Comparison of ENCODE assay signal across 10 cellular contexts in genomic region chr7:41886906-41887311, GRCh38.
DNase-seq lines count a peak whose midpoint lies in the region; ATAC-seq and TF ChIP-seq lines count a peak whose summit lies in the region.
"Had no signal": no experiment of that assay in that cellular context is flagged by ENCODE, and none has a peak within 500 bp of the region (broad histone marks: within the 10 kb centered on the region; RNA-seq: fewer than 3 reads in every experiment).

No MANE protein-coding gene starts in this region.

- H3K4me3 ChIP-seq in mammary epithelial cell (replicated peaks in 1 of 3; ENCODE audit: insufficient read depth in 1 of 3, low read depth in 2 of 3, low read length in 3 of 3) (no peak overlapping the region), thoracic aorta (no peak overlapping the region), prostate gland (no peak overlapping the region), Karpas-422 (ENCODE audit: low read length) (no peak overlapping the region)

- no peak for ATAC-seq in thoracic aorta (ENCODE audit: insufficient number of reproducible peaks, low FRiP score, low read depth)

- BruUV-seq in mammary epithelial cell (replicated peaks; lab: Mats Ljungman, UMichigan) = no TSS peak

- CTCF ChIA-PET in mammary epithelial cell (lab: Charles Lee; ENCODE audit: low non-redundant PET) = no interaction called here

- DNase-seq in HFFc6 = peak; percentile 95
- peak; percentile 37 for DNase-seq in mammary epithelial cell
- DNase-seq in kidney glomerular epithelial cell (lab: John Stamatoyannopoulos, UW) = peak; percentile 56
- peak; percentile 11 for DNase-seq in thoracic aorta (ENCODE audit: low spot score)
- no peak for DNase-seq in activated CD4-positive, alpha-beta T cell treated with anti-CD3 and anti-CD28 coated beads, Interleukin-2, amount 50 U/mL, for 48 hours
- no peak for DNase-seq in prostate gland (ENCODE audit: low spot score)
- no peak for DNase-seq in Karpas-422
- DNase-seq in type B pancreatic cell (ENCODE audit: extremely low spot score, unreplicated experiment) = no peak
- DNase-seq: stimulated activated CD4-positive, alpha-beta T cell treated with anti-CD3 and anti-CD28 coated beads, Interleukin-4, amount 100 ng/mL, for 4 hours; SW 1271 had no signal

- peak; percentile 63 for TF ChIP-seq CTCF in HFFc6 (IDR thresholded peaks at IDR 0.05)
- no peak for TF ChIP-seq CTCF in mammary epithelial cell (conservative IDR thresholded peaks at IDR 0.05 in 1 of 2, IDR thresholded peaks at IDR 0.05 in 1 of 2; ENCODE audit: extremely low read depth in 1 of 2, insufficient read depth in 1 of 2, low read depth in 1 of 2, low read length in 2 of 2)
- no peak for TF ChIP-seq CTCF in thoracic aorta (IDR thresholded peaks at IDR 0.05)
- TF ChIP-seq CTCF in prostate gland (IDR thresholded peaks at IDR 0.05) = no peak
- no peak for TF ChIP-seq CTCF in type B pancreatic cell (conservative IDR thresholded peaks at IDR 0.05)

- H3K4me2 ChIP-seq in mammary epithelial cell (ENCODE audit: insufficient read depth, low read depth, low read length) (no peak overlapping the region), Karpas-422 (ENCODE audit: low read depth, low read length, poor library complexity, severe bottlenecking) (no peak overlapping the region)

- H3K79me2 ChIP-seq in mammary epithelial cell (ENCODE audit: insufficient read depth, low read length) = no peaks in the 10 kb centered on the region
- no peaks in the 10 kb centered on the region for H3K79me2 ChIP-seq in Karpas-422 (ENCODE audit: low read length)

- no peak for TF ChIP-seq POLR2A in prostate gland (IDR thresholded peaks at IDR 0.05)

- peak overlapping the region; percentile 72 for H2AFZ ChIP-seq in mammary epithelial cell (ENCODE audit: low read depth, low read length)
- no peak overlapping the region for H2AFZ ChIP-seq in Karpas-422 (ENCODE audit: low read length)

- 54% methylated on average over 5 of the region's 5 CpGs for WGBS in mammary epithelial cell (ENCODE audit: low coverage, missing lambda C conversion rate)
- WGBS in prostate gland = 14% methylated on average over 5 of the region's 5 CpGs

- H3K27ac ChIP-seq in mammary epithelial cell (ENCODE audit: insufficient read depth, low read depth, low read length) (no peak overlapping the region), thoracic aorta (no peak overlapping the region), prostate gland (no peak overlapping the region), Karpas-422 (ENCODE audit: low read length) (no peak overlapping the region)

- no peaks in the 10 kb centered on the region for H3K9me3 Mint-ChIP-seq in HFFc6
- no peaks in the 10 kb centered on the region for H3K9me3 Mint-ChIP-seq in type B pancreatic cell

- H3K27me3 ChIP-seq in mammary epithelial cell (ENCODE audit: insufficient read depth, low read length) (no peaks in the 10 kb centered on the region), thoracic aorta (replicated peaks; ENCODE audit: insufficient read depth) (no peaks in the 10 kb centered on the region), prostate gland (replicated peaks; ENCODE audit: insufficient read depth) (no peaks in the 10 kb centered on the region), Karpas-422 (ENCODE audit: low read length) (no peaks in the 10 kb centered on the region)

- H3K36me3 ChIP-seq in mammary epithelial cell (ENCODE audit: insufficient read depth, low read length) = no peaks in the 10 kb centered on the region
- no peaks in the 10 kb centered on the region for H3K36me3 ChIP-seq in thoracic aorta
- H3K36me3 ChIP-seq in prostate gland = no peaks in the 10 kb centered on the region
- H3K36me3 ChIP-seq in Karpas-422 (ENCODE audit: insufficient read depth, low read length) = no peaks in the 10 kb centered on the region

- no peaks in the 10 kb centered on the region for H3K9me2 ChIP-seq in Karpas-422 (replicated peaks; ENCODE audit: insufficient read depth, low read length)

- H3K9me3 ChIP-seq in mammary epithelial cell (replicated peaks; ENCODE audit: insufficient read depth, low read length) (no peaks in the 10 kb centered on the region), thoracic aorta (no peaks in the 10 kb centered on the region), prostate gland (no peaks in the 10 kb centered on the region), Karpas-422 (ENCODE audit: low read length) (no peaks in the 10 kb centered on the region)

- H3K27ac Mint-ChIP-seq in HFFc6 (peak overlapping the region; percentile 98), type B pancreatic cell (no peak overlapping the region)

- in situ Hi-C loops in mammary epithelial cell (cut with MboI; ENCODE audit: low sequenced_read_pairs in 2 of 2) = no loop called here

- H3K9ac ChIP-seq in mammary epithelial cell (ENCODE audit: insufficient read depth, low read length) (no peak overlapping the region), Karpas-422 (ENCODE audit: low read length) (no peak overlapping the region)

- dilution Hi-C loops in mammary epithelial cell (cut with HindIII; ENCODE audit: low sequenced_read_pairs) = no loop called here

- intact Hi-C loops in mammary epithelial cell (cut with micrococcal nuclease) = no loop called here
- intact Hi-C loops in prostate gland (cut with DNase I) = no loop called here

- no peaks in the 10 kb centered on the region; the same call in 1 of the 2 replicates for H3K27me3 Mint-ChIP-seq in HFFc6 (ENCODE audit: insufficient read depth)
- H3K27me3 Mint-ChIP-seq in type B pancreatic cell = peaks cover 18% of the 10 kb centered on the region

- H3K4me3 Mint-ChIP-seq in HFFc6 (peak overlapping the region; percentile 81), type B pancreatic cell (no peak overlapping the region)

- H3K36me3 Mint-ChIP-seq in HFFc6 (ENCODE audit: low read depth) (no peaks in the 10 kb centered on the region), type B pancreatic cell (no peaks in the 10 kb centered on the region)

- H3K4me1 Mint-ChIP-seq in HFFc6 (ENCODE audit: low read depth) (peaks cover 78% of the 10 kb centered on the region), type B pancreatic cell (ENCODE audit: unreplicated experiment) (no peaks in the 10 kb centered on the region)

- peaks cover 25% of the 10 kb centered on the region for H3K4me1 ChIP-seq in mammary epithelial cell (ENCODE audit: insufficient read depth, low read length)
- H3K4me1 ChIP-seq in thoracic aorta (ENCODE audit: control insufficient read depth in 1 of 2, low read depth in 2 of 2) = peaks cover 10 to 27% of the 10 kb centered on the region in 2 donors
- H3K4me1 ChIP-seq in prostate gland (replicated peaks) = no peaks in the 10 kb centered on the region
- H3K4me1 ChIP-seq in Karpas-422 (ENCODE audit: low read length) = peaks cover 25% of the 10 kb centered on the region

- H4K20me1 ChIP-seq in mammary epithelial cell (ENCODE audit: insufficient read depth, low read length) = no peaks in the 10 kb centered on the region
- H4K20me1 ChIP-seq in Karpas-422 (ENCODE audit: insufficient read depth, low read depth, low read length) = peaks cover 5% of the 10 kb centered on the region; the same call in 1 of the 2 replicates

Comparison
In these comparisons a context has a peak if more than half of its experiments do, and no peak if none do; other contexts are left out.
1. DNase-seq: peak in HFFc6 (single experiment), mammary epithelial cell (single experiment), kidney glomerular epithelial cell (single experiment) and thoracic aorta (single experiment); none in activated CD4-positive, alpha-beta T cell treated with anti-CD3 and anti-CD28 coated beads, Interleukin-2, amount 50 U/mL, for 48 hours (0 of 2), prostate gland (single experiment), Karpas-422 (single experiment) and type B pancreatic cell (single experiment).